ENCODE assay signal across 9 cellular contexts in genomic region chr11:46290598-46291309, GRCh38. TPM values are rescaled to one million over a fixed set of nuclear protein-coding genes. Genes with fewer than 3 reads are reported as not detected.
DNase-seq lines count a peak whose midpoint lies in the region; ATAC-seq, FAIRE-seq and TF ChIP-seq lines count a peak whose summit lies in the region.
"Had no signal": no experiment of that assay in that cellular context is flagged by ENCODE, and none has a peak within 500 bp of the region (broad histone marks: within the 10 kb centered on the region; RNA-seq: fewer than 3 reads in every experiment).

No MANE protein-coding gene starts in this region.

- FAIRE-seq in H1 (lab: Jason Lieb, UNC), result no peak
- FAIRE-seq in GM12892 (lab: Jason Lieb, UNC), result no peak

- TF ChIP-seq POLR2A in H1 (IDR thresholded peaks at IDR 0.05; ENCODE audit: control extremely low read depth in 1 of 2, low read depth in 2 of 2, low read length in 2 of 2) (0 out of 3 replicates have a peak, but pooled peaks of 1 of the 2 experiments have one; percentile 36), GM12892 (IDR thresholded peaks at IDR 0.05; ENCODE audit: low read depth, low read length) (no peak)

- H4K20me1 ChIP-seq in H1 (replicated peaks in 1 of 2; ENCODE audit: control insufficient read depth in 1 of 2, insufficient read depth in 2 of 2, low read length in 2 of 2), result no peaks in the 10 kb centered on the region

- H3K4me1 ChIP-seq in H1 (replicated peaks in 1 of 4; ENCODE audit: control insufficient read depth in 3 of 4, insufficient read depth in 4 of 4, low read length in 3 of 4), result peaks cover 18 to 42% (median 29%) of the 10 kb centered on the region in 4 experiments

- peak overlapping the region; percentile 99 for H2BK12ac ChIP-seq in H1 (ENCODE audit: low read depth, low read length)

- H3K9me3 ChIP-seq in H1 (ENCODE audit: insufficient read depth in 2 of 2, low read depth in 1 of 2, low read length in 1 of 2), result no peaks in the 10 kb centered on the region

- H3K23me2 ChIP-seq in H1 (ENCODE audit: low read depth, low read length), result peaks cover 3% of the 10 kb centered on the region; the same call in 1 of the 2 replicates

- no peak overlapping the region for H3K23ac ChIP-seq in H1 (ENCODE audit: insufficient read length)

- H3K4me2 ChIP-seq in H1 (ENCODE audit: insufficient read depth in 1 of 2, low read depth in 2 of 2, low read length in 2 of 2), result peak overlapping the region; percentile 44 to 54

- ATAC-seq in HG03439 (IDR thresholded peaks at IDR 0.05; ENCODE audit: unreplicated experiment), result no peak
- no peak for ATAC-seq in esophagus mucosa

- peak overlapping the region; percentile 83; the same call in 1 of the 2 replicates for H2AK5ac ChIP-seq in H1 (ENCODE audit: low read depth, low read length)

- H2BK20ac ChIP-seq in H1 (ENCODE audit: low read length), result peak overlapping the region; percentile 62; the same call in 1 of the 2 replicates

- no peaks in the 10 kb centered on the region for H3K9me3 Mint-ChIP-seq in nephron

- H3K27me3 ChIP-seq in H1 (replicated peaks in 1 of 4; ENCODE audit: control insufficient read depth in 3 of 4, extremely low read depth in 1 of 4, insufficient read depth in 3 of 4, low read length in 3 of 4), result no peaks in the 10 kb centered on the region

- DNase-seq in AG10803 (ENCODE audit: low read depth) (peak; percentile 99), M059J (ENCODE audit: low read depth) (peak; percentile 97), H1 (ENCODE audit: low read depth in 1 of 2, low spot score in 2 of 2) (peak; percentile 77 to 84), NAMALWA (ENCODE audit: low spot score) (no peak), GM12892 (ENCODE audit: insufficient read length) (no peak)
- DNase-seq: NCI-H524 treated with DMSO at 0.1 percent for 48 hours had no signal

- H3K27ac Mint-ChIP-seq in nephron, result peak overlapping the region; percentile 98 to 99 (median 98)

- H3K4me3 Mint-ChIP-seq in nephron, result peak overlapping the region; percentile 62 to 77 (median 74)

- no peak overlapping the region for H2AFZ ChIP-seq in H1 (ENCODE audit: low read length)

- POLR2A ChIA-PET in H1 (lab: Charles Lee; ENCODE audit: partially characterized antibody), result interaction anchor here (0.7 to 4.4 kb wide), 13 partner anchors 12 to 368 kb away, joined by 3 to 43 read pairs (median 4); partner anchors contain the start of genes CREB3L1 and LARGE2

- peak overlapping the region; percentile 37 for H4K5ac ChIP-seq in H1 (ENCODE audit: insufficient read length, low read depth, low read length)

- H3K4me1 Mint-ChIP-seq in nephron, result peaks cover 54% of the 10 kb centered on the region

- H4K8ac ChIP-seq in H1 (ENCODE audit: extremely low read depth, insufficient read depth, low read length), result peak overlapping the region; percentile 84; the same call in 1 of the 2 replicates

- WGBS in H1 (ENCODE audit: extremely low coverage in 1 of 2, insufficient coverage in 1 of 2, insufficient read length in 1 of 2, insufficient replicate concordance in 2 of 2, low coverage in 1 of 2, low lambda C conversion rate in 2 of 2, missing lambda C conversion rate in 1 of 2), 2 experiments, result 48% methylated on average over 6 of the region's 6 CpGs; no CpG with 5 or more reads in 1 of the 2 experiments

- peak overlapping the region; percentile 88 for H2BK15ac ChIP-seq in H1 (ENCODE audit: low read length)

- peak overlapping the region; percentile 76 for H3K27ac ChIP-seq in H1 (ENCODE audit: low read depth, low read length)

- TF ChIP-seq CTCF in AG10803 (conservative IDR thresholded peaks at IDR 0.05; ENCODE audit: low read length) (no peak), H1 (IDR thresholded peaks at IDR 0.05; ENCODE audit: control extremely low read depth in 1 of 3, insufficient read depth in 1 of 3, low read depth in 1 of 3, low read length in 3 of 3) (no peak), nephron (IDR thresholded peaks at IDR 0.05; ENCODE audit: unreplicated experiment in 3 of 3) (no peak)

- no peaks in the 10 kb centered on the region for H3K36me3 ChIP-seq in H1 (ENCODE audit: control insufficient read depth in 2 of 4, insufficient read depth in 4 of 4, low read length in 3 of 4)

- H4K91ac ChIP-seq in H1 (replicated peaks; ENCODE audit: insufficient read length, low read length), result peak overlapping the region; percentile 37

- H3K9ac ChIP-seq in H1 (replicated peaks in 1 of 4; ENCODE audit: extremely low read depth in 1 of 4, low read depth in 3 of 4, low read length in 3 of 4), result no peak overlapping the region; a peak in 2 of 7 replicates

- TF ChIP-seq RAD21 in H1 (IDR thresholded peaks at IDR 0.05 in 1 of 2, conservative IDR thresholded peaks at IDR 0.05 in 1 of 2; ENCODE audit: low read depth in 2 of 2, low read length in 2 of 2), result no peak

- H2BK120ac ChIP-seq in H1 (replicated peaks; ENCODE audit: low read depth, low read length), result peak overlapping the region; percentile 81

- TF ChIP-seq EP300 in H1 (IDR thresholded peaks at IDR 0.05; ENCODE audit: borderline replicate concordance in 1 of 2, low read depth in 2 of 2, low read length in 2 of 2), result peak in 1 of 2 experiments; percentile 60; a peak in 1 of 3 replicates

- H3K27me3 Mint-ChIP-seq in nephron (ENCODE audit: low read depth), result peaks cover 3% of the 10 kb centered on the region

- peak overlapping the region; percentile 94 for H2BK5ac ChIP-seq in H1 (ENCODE audit: low read depth, low read length)

- no peak overlapping the region for H3K14ac ChIP-seq in H1 (ENCODE audit: insufficient read length)

- H3K4ac ChIP-seq in H1 (replicated peaks; ENCODE audit: insufficient read length, low read depth, low read length), result peak overlapping the region; percentile 57

- peak overlapping the region; percentile 94 for H3K18ac ChIP-seq in H1 (ENCODE audit: extremely low read depth, low read length)

- no peaks in the 10 kb centered on the region for H3K79me2 ChIP-seq in H1 (ENCODE audit: control insufficient read depth in 1 of 2, insufficient read depth in 2 of 2, low read length in 2 of 2)

- no peak overlapping the region for H3K56ac ChIP-seq in H1 (replicated peaks; ENCODE audit: insufficient read length, low read depth, low read length)

- CTCF ChIA-PET in H1 (lab: Charles Lee; ENCODE audit: partially characterized antibody), result interaction anchor here (1.0 to 7.7 kb wide), 14 partner anchors 9 to 61 kb away, joined by 3 to 105 read pairs (median 4); partner anchors contain the start of gene CREB3L1

- H3K4me3 ChIP-seq in AG10803 (ENCODE audit: low read length), result peak overlapping the region; percentile 31
- H3K4me3 ChIP-seq in H1 (ENCODE audit: extremely low read depth in 1 of 4, insufficient read depth in 2 of 4, low read depth in 3 of 4, low read length in 4 of 4), result peak overlapping the region in 1 of 4 experiments; percentile 33; a peak in 2 of 8 replicates

- peaks cover 2% of the 10 kb centered on the region; the same call in 1 of the 2 replicates for H3K79me1 ChIP-seq in H1 (ENCODE audit: low read depth, low read length)

- H3K36me3 Mint-ChIP-seq in nephron (ENCODE audit: low read depth), result no peaks in the 10 kb centered on the region

TF ChIP-seq in H1, 55 proteins besides CTCF, POLR2A, EP300 and RAD21 (continues in another document):
- TF ChIP-seq ASH2L (IDR thresholded peaks at IDR 0.05; ENCODE audit: low read length), result peak; percentile 41
- peak; percentile 97 for TF ChIP-seq RBBP5 (IDR thresholded peaks at IDR 0.05; ENCODE audit: borderline replicate concordance, low read depth, low read length)
- no peak for TF ChIP-seq CBX8 (IDR thresholded peaks at IDR 0.05; ENCODE audit: borderline replicate concordance, low read depth, low read length)
- peak; percentile 78; the same call in 1 of the 2 replicates for TF ChIP-seq SP1 (IDR thresholded peaks at IDR 0.05; ENCODE audit: low read depth, low read length)
- TF ChIP-seq BRCA1 (IDR thresholded peaks at IDR 0.05; ENCODE audit: low read depth, low read length), result no peak
- TF ChIP-seq MAFK (IDR thresholded peaks at IDR 0.05; ENCODE audit: low read depth, low read length), result peak; percentile 81
- peak; percentile 41; the same call in 1 of the 2 replicates for TF ChIP-seq CEBPB (IDR thresholded peaks at IDR 0.05; ENCODE audit: low read depth, low read length)
- peak; percentile 34; the same call in 1 of the 2 replicates for TF ChIP-seq TBP (IDR thresholded peaks at IDR 0.05; ENCODE audit: low read depth, low read length)
- TF ChIP-seq TCF12 (IDR thresholded peaks at IDR 0.05; ENCODE audit: low read depth, low read length), result peak; percentile 98
- TF ChIP-seq TAF1 (IDR thresholded peaks at IDR 0.05; ENCODE audit: low read depth, low read length), result 0 out of 2 replicates have a peak, but pooled peaks have one; percentile 39
- TF ChIP-seq MAX (IDR thresholded peaks at IDR 0.05), result peak; percentile 29; the same call in 1 of the 2 replicates

RNA-seq across cellular contexts. Expression of gene CREB3L1, which starts 13.3 kb away (rescaled TPM):
- 40.1 and 70.3 TPM in 2 replicates for total RNA-seq in M059J (2014; rRNA removed; shearing (Covaris generic))
- 12.7 and 13.7 TPM in 2 replicates for total RNA-seq in H1 (2021; fragmentation: NEBNext Ultra II Directional; extraction: Animal tissue kit (Norgen Biotek cat#: 25700))
- 4.1 and 6.5 TPM in 2 replicates for polyA plus RNA-seq in H1 (2011; rRNA removed)
- polyA plus RNA-seq in H1 (2011; cell fraction: cytosol; rRNA removed), result 1.8 TPM
- 5.0 TPM for polyA plus RNA-seq in H1 (2011; cell fraction: nucleus; rRNA removed)
- polyA plus RNA-seq in H1 (2012, experiment 1 of 2), result 10.0 to 16.5 TPM (median 14.4 TPM) in 4 replicates
- 13.8 TPM for polyA plus RNA-seq in H1 (2012, experiment 2 of 2)
- polyA plus RNA-seq in H1 (2013, experiment 1 of 2), result 19.3 TPM
- polyA plus RNA-seq in H1 (2013, experiment 2 of 2), result 23.2 TPM
- polyA minus RNA-seq in H1 (2011; rRNA and poly(A)+ RNA removed), result 2.3 and 5.3 TPM in 2 replicates
- polyA minus RNA-seq in H1 (2011; cell fraction: cytosol; rRNA and poly(A)+ RNA removed), result 8.2 TPM
- 5.3 TPM for polyA minus RNA-seq in H1 (2011; cell fraction: nucleus; rRNA and poly(A)+ RNA removed)
- total RNA-seq in esophagus mucosa, result 0.64 TPM
- polyA plus RNA-seq in GM12892 (2012; ENCODE audit: missing spikeins), result 1.6 TPM

RNA-seq across cellular contexts. Expression of gene DGKZ, which starts 56.5 kb away (rescaled TPM):
- 38.4 and 73.4 TPM in 2 replicates for total RNA-seq in M059J (2014; rRNA removed; shearing (Covaris generic))
- 84.4 and 88.5 TPM in 2 replicates for total RNA-seq in H1 (2021; fragmentation: NEBNext Ultra II Directional; extraction: Animal tissue kit (Norgen Biotek cat#: 25700))
- polyA plus RNA-seq in H1 (2011; rRNA removed), result 184 and 262 TPM in 2 replicates
- 118 TPM for polyA plus RNA-seq in H1 (2011; cell fraction: cytosol; rRNA removed)
- 335 TPM for polyA plus RNA-seq in H1 (2011; cell fraction: nucleus; rRNA removed)
- 56.9 to 93.0 TPM (median 85.7 TPM) in 4 replicates for polyA plus RNA-seq in H1 (2012, experiment 1 of 2)
- polyA plus RNA-seq in H1 (2012, experiment 2 of 2), result 72.1 TPM
- 92.3 TPM for polyA plus RNA-seq in H1 (2013, experiment 1 of 2)
- polyA plus RNA-seq in H1 (2013, experiment 2 of 2), result 81.6 TPM
- polyA minus RNA-seq in H1 (2011; rRNA and poly(A)+ RNA removed), result 58.7 and 67.4 TPM in 2 replicates
- polyA minus RNA-seq in H1 (2011; cell fraction: cytosol; rRNA and poly(A)+ RNA removed), result 72.8 TPM
- 103 TPM for polyA minus RNA-seq in H1 (2011; cell fraction: nucleus; rRNA and poly(A)+ RNA removed)
- total RNA-seq in esophagus mucosa, result 31.4 TPM
- polyA plus RNA-seq in GM12892 (2012; ENCODE audit: missing spikeins), result 11.6 TPM

Comparison
In these comparisons a context has a peak if more than half of its experiments do, and no peak if none do; other contexts are left out.
1. DNase-seq: peak in AG10803 (single experiment), M059J (single experiment) and H1 (2 of 2); none in NAMALWA (single experiment) and GM12892 (single experiment).